9 cellular contexts compared by ENCODE assay signal in the genomic region with DNA sequence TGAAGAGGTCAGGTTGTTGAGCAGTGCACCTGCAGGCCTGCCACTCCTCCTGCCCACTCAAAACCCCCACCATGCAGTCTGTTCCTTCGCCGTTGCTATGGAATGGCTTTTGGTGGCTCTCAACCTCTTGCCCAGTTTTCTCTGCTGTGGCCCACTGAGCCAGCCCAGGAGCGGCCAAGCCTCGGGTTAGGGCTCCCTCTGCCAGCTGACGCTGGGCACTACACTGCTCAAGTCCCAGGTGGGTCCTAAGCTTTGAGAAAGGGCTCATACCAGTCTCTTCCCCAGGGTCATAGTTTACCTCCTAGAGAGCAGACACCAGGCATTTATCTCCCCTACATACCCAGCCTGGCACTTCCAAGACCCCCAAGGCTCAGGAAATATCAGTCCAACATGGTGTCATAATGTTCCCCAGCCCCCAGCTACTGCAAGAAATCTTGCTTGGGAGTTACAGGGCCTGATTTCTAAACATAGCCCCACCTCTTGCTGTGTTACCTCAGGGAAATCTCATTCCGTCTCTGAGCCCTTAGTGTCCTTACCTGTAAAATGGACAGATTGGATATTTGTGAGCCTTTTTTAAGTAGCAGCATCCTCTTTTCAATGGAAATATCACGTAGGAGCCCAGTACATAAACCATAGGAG. TPM values are rescaled to one million over a fixed set of nuclear protein-coding genes. Genes with fewer than 3 reads are reported as not detected.
A peak's percentile ranks its signal among the peaks of the same experiment; 100 is the strongest.
DNase-seq lines count a peak whose midpoint lies in the region; ATAC-seq, FAIRE-seq and TF ChIP-seq lines count a peak whose summit lies in the region.
"Had no signal": no experiment of that assay in that cellular context is flagged by ENCODE, and none has a peak within 500 bp of the region (broad histone marks: within the 10 kb centered on the region; RNA-seq: fewer than 3 reads in every experiment).

No MANE protein-coding gene starts in this region.

- no peaks in the 10 kb centered on the region for H3K36me3 Mint-ChIP-seq in activated CD4-positive, alpha-beta memory T cell treated with anti-CD3 and anti-CD28 coated beads, Interleukin-2, amount 10 ng/mL, durations not matched to agents 7 days and 5 days (ENCODE audit: low read depth)

- H3K4me1 Mint-ChIP-seq in activated CD4-positive, alpha-beta memory T cell treated with anti-CD3 and anti-CD28 coated beads, Interleukin-2, amount 10 ng/mL, durations not matched to agents 7 days and 5 days: no peaks in the 10 kb centered on the region

- no peaks in the 10 kb centered on the region for H3K27me3 Mint-ChIP-seq in activated CD4-positive, alpha-beta memory T cell treated with anti-CD3 and anti-CD28 coated beads, Interleukin-2, amount 10 ng/mL, durations not matched to agents 7 days and 5 days

- H3K9me3 ChIP-seq in pancreas: no peaks in the 10 kb centered on the region
- H3K9me3 ChIP-seq: BLaER1 had no signal

- TF ChIP-seq CTCF in foreskin fibroblast (IDR thresholded peaks at IDR 0.05; ENCODE audit: low read depth, low read length): peak; percentile 94
- peak in 3 of 4 donors; percentile 26 to 47 (median 47) for TF ChIP-seq CTCF in pancreas (IDR thresholded peaks at IDR 0.05)

- no peak for FAIRE-seq in H54 (lab: Jason Lieb, UNC)
- FAIRE-seq in pancreas (lab: Jason Lieb, UNC): no peak

- H3K27me3 ChIP-seq in pancreas: no peaks in the 10 kb centered on the region
- H3K27me3 ChIP-seq: BLaER1 had no signal

- POLR2A ChIA-PET in activated CD4-positive, alpha-beta memory T cell treated with anti-CD3 and anti-CD28 coated beads, Interleukin-2, amount 10 ng/mL, durations not matched to agents 7 days and 5 days (lab: Charles Lee): no interaction called here

- ATAC-seq in pancreas: peak in 3 of 4 donors; percentile 53 to 69 (median 62)

- H3K27ac ChIP-seq in pancreas: no peak overlapping the region
- H3K27ac ChIP-seq: BLaER1 had no signal

- no peak overlapping the region for H3K4me3 ChIP-seq in foreskin fibroblast (ENCODE audit: low read depth in 1 of 2, low read length in 2 of 2)
- no peak overlapping the region for H3K4me3 ChIP-seq in pancreas
- H3K4me3 ChIP-seq: BLaER1 had no signal

- CTCF ChIA-PET in activated CD4-positive, alpha-beta memory T cell treated with anti-CD3 and anti-CD28 coated beads, Interleukin-2, amount 10 ng/mL, durations not matched to agents 7 days and 5 days (lab: Charles Lee): interaction anchor here (1.2 to 3.7 kb wide), 3 partner anchors 11 to 138 kb away, joined by 3 to 35 read pairs (median 12); no protein-coding TSS in a partner anchor

- no peak overlapping the region for H3K4me3 Mint-ChIP-seq in activated CD4-positive, alpha-beta memory T cell treated with anti-CD3 and anti-CD28 coated beads, Interleukin-2, amount 10 ng/mL, durations not matched to agents 7 days and 5 days

- no peak overlapping the region for H3K27ac Mint-ChIP-seq in activated CD4-positive, alpha-beta memory T cell treated with anti-CD3 and anti-CD28 coated beads, Interleukin-2, amount 10 ng/mL, durations not matched to agents 7 days and 5 days

- intact Hi-C loops in pancreas (cut with DNase I): loop anchor here in 1 of 3 donors (10.0 kb wide), 1 partner anchor 121 kb away; no protein-coding TSS in a partner anchor

- no peak for TF ChIP-seq POLR2A in H54 (IDR thresholded peaks at IDR 0.05; ENCODE audit: low read depth, low read length)

- DNase-seq in NCI-H1436 (lab: John Stamatoyannopoulos, UW) (peak; percentile 30), NCI-H1436 treated with DMSO at 0.1 percent for 48 hours (lab: John Stamatoyannopoulos, UW) (no peak), H54 (ENCODE audit: insufficient read length, low spot score) (peak; percentile 76), NCI-H1417 treated with DMSO at 0.1 percent for 48 hours (lab: John Stamatoyannopoulos, UW) (peak; percentile 35), foreskin fibroblast (peak; percentile 41 to 82), pancreas (peak in 4 of 6 donors; percentile 27 to 74 (median 55)), T1000 (lab: John Stamatoyannopoulos, UW) (no peak)
- DNase-seq in activated CD4-positive, alpha-beta memory T cell treated with anti-CD3 and anti-CD28 coated beads, Interleukin-2, amount 10 ng/mL, durations not matched to agents 7 days and 5 days: peak; percentile 24

- peaks cover 3 to 12% (median 10%) of the 10 kb centered on the region in 3 donors for H3K4me1 ChIP-seq in pancreas

- H3K36me3 ChIP-seq in pancreas: no peaks in the 10 kb centered on the region
- H3K36me3 ChIP-seq: BLaER1 had no signal

- H3K9me3 Mint-ChIP-seq in activated CD4-positive, alpha-beta memory T cell treated with anti-CD3 and anti-CD28 coated beads, Interleukin-2, amount 10 ng/mL, durations not matched to agents 7 days and 5 days: no peaks in the 10 kb centered on the region

- WGBS in pancreas, 2 donors: 31 to 36% methylated on average over 7 of the region's 7 CpGs

RNA-seq across cellular contexts. Expression of gene TSPAN11, which starts 59.4 kb away (rescaled TPM):
- total RNA-seq in activated CD4-positive, alpha-beta memory T cell treated with anti-CD3 and anti-CD28 coated beads, Interleukin-2, amount 10 ng/mL, durations not matched to agents 7 days and 5 days: not detected
- total RNA-seq in pancreas: 1 to 10 TPM in 2 of 6 donors, under 1 TPM in 4; 0.13 to 2.2 (median 0.53) TPM
- polyA plus RNA-seq in pancreas: under 1 TPM; 0.23 to 0.61 TPM

Comparison
In these comparisons a context has a peak if more than half of its experiments do, and no peak if none do; other contexts are left out.
1. DNase-seq: peak in NCI-H1436 (single experiment), H54 (single experiment), NCI-H1417 treated with DMSO at 0.1 percent for 48 hours (single experiment), activated CD4-positive, alpha-beta memory T cell treated with anti-CD3 and anti-CD28 coated beads, Interleukin-2, amount 10 ng/mL, durations not matched to agents 7 days and 5 days (single experiment), foreskin fibroblast (2 of 2) and pancreas (4 of 6); none in NCI-H1436 treated with DMSO at 0.1 percent for 48 hours (single experiment) and T1000 (single experiment).